Comparison of ENCODE assay signal across 16 cellular contexts in the genomic region with DNA sequence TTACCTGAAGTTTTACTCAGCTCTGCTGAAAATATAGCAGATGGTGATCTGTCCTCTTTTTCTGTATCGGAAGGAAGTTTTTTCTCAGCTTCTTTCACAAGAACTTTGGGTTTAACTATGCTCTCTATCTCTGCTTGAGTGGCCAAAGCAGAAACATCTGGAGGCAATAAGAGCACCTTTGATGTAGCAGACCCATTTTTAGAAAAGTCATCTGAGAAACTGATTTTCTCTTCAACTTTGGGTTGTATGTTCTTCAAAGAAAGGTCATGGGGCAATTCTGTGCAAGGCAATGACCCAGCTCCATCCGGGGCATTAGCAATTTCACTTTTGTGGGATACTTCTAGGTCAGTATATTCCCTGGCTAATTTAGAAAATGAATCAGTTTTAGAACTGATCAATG. TPM values are rescaled to one million over a fixed set of nuclear protein-coding genes. Genes with fewer than 3 reads are reported as not detected.
A peak's percentile ranks its signal among the peaks of the same experiment; 100 is the strongest.
DNase-seq lines count a peak whose midpoint lies in the region; ATAC-seq and TF ChIP-seq lines count a peak whose summit lies in the region.
"Had no signal": no experiment of that assay in that cellular context is flagged by ENCODE, and none has a peak within 500 bp of the region (broad histone marks: within the 10 kb centered on the region; RNA-seq: fewer than 3 reads in every experiment).

No MANE protein-coding gene starts in this region.

- POLR2A ChIA-PET in PC-9 (lab: Charles Lee; ENCODE audit: unreplicated experiment) = no interaction called here

- DNase-seq in AG10803 (ENCODE audit: low read depth) (peak; percentile 34), PC-9 (no peak), neural progenitor cell (ENCODE audit: low spot score) (no peak), Kasumi-1 (lab: John Stamatoyannopoulos, UW) (no peak), globus pallidus (ENCODE audit: low spot score) (no peak)
- no peak for DNase-seq in activated CD4-positive, alpha-beta T cell treated with anti-CD3 and anti-CD28 coated beads, Interleukin-2, amount 50 U/mL, for 4 hours
- DNase-seq: activated CD4-positive, CD25-positive, alpha-beta regulatory T cell; DMS153; HCEC 1CT; midbrain; NCI-H1092 treated with DMSO at 0.1 percent for 48 hours; NCI-H526 treated with DMSO at 0.1 percent for 48 hours had no signal

- H3K79me2 ChIP-seq in PC-9 (ENCODE audit: low read depth) = peaks cover 100% of the 10 kb centered on the region
- peaks cover 100% of the 10 kb centered on the region for H3K79me2 ChIP-seq in neural progenitor cell (ENCODE audit: low read depth)

- ATAC-seq in GM19351 (IDR thresholded peaks at IDR 0.05; ENCODE audit: unreplicated experiment) (peak; percentile 72), HG02852 (IDR thresholded peaks at IDR 0.05; ENCODE audit: unreplicated experiment) (peak; percentile 85)

- no peaks in the 10 kb centered on the region for H3K4me1 Mint-ChIP-seq in neural progenitor cell

- no peak overlapping the region for H3K4me3 Mint-ChIP-seq in neural progenitor cell

- TF ChIP-seq CTCF in AG10803 (conservative IDR thresholded peaks at IDR 0.05; ENCODE audit: low read length) (no peak), PC-9 (conservative IDR thresholded peaks at IDR 0.05) (no peak), neural progenitor cell (IDR thresholded peaks at IDR 0.05) (no peak)

- no peaks in the 10 kb centered on the region for H3K9me3 ChIP-seq in PC-9 (ENCODE audit: insufficient read depth, low read depth)
- H3K9me3 ChIP-seq in neural progenitor cell (ENCODE audit: low read depth) = no peaks in the 10 kb centered on the region
- H3K9me3 ChIP-seq: SJSA1 had no signal

- H2AFZ ChIP-seq in PC-9 = no peak overlapping the region
- H2AFZ ChIP-seq in neural progenitor cell (replicated peaks) = no peak overlapping the region

- peaks cover 100% of the 10 kb centered on the region for H4K20me1 ChIP-seq in PC-9 (ENCODE audit: insufficient read depth)
- peaks cover 36% of the 10 kb centered on the region for H4K20me1 ChIP-seq in neural progenitor cell (ENCODE audit: low read depth)

- peaks cover 99% of the 10 kb centered on the region for H3F3A ChIP-seq in PC-9 (ENCODE audit: insufficient read depth, low read depth)
- H3F3A ChIP-seq in neural progenitor cell (ENCODE audit: low read depth) = peaks cover 13% of the 10 kb centered on the region

- H3K4me2 ChIP-seq in PC-9 = no peak overlapping the region
- no peak overlapping the region for H3K4me2 ChIP-seq in neural progenitor cell

- H3K4me1 ChIP-seq in PC-9 (replicated peaks; ENCODE audit: insufficient read depth) = peaks cover 30% of the 10 kb centered on the region
- H3K4me1 ChIP-seq in neural progenitor cell = peaks cover 6% of the 10 kb centered on the region

- no peaks in the 10 kb centered on the region for H3K27me3 Mint-ChIP-seq in neural progenitor cell (ENCODE audit: insufficient read depth, low read depth)

- H3K27me3 ChIP-seq in PC-9 (ENCODE audit: insufficient read depth, low read depth) (no peaks in the 10 kb centered on the region), neural progenitor cell (no peaks in the 10 kb centered on the region)
- H3K27me3 ChIP-seq: SJSA1 had no signal

- no peak overlapping the region for H3K27ac Mint-ChIP-seq in neural progenitor cell

- BruUV-seq in PC-9 (replicated peaks; lab: Mats Ljungman, UMichigan) = TSS peak; percentile 3

- intact Hi-C loops in PC-9 (cut with micrococcal nuclease; ENCODE audit: unreplicated experiment) = no loop called here

- 0 out of 2 replicates have a peak, but pooled peaks cover 3% of the 10 kb centered on the region for H3K9me2 ChIP-seq in PC-9 (ENCODE audit: insufficient read depth)

- CTCF ChIA-PET in PC-9 (lab: Charles Lee) = no interaction called here

- H3K9ac ChIP-seq in neural progenitor cell = no peak overlapping the region

- peaks cover 62% of the 10 kb centered on the region for H3K36me3 ChIP-seq in PC-9 (ENCODE audit: low read depth)
- H3K36me3 ChIP-seq in neural progenitor cell = peaks cover 3% of the 10 kb centered on the region

- H3K36me3 Mint-ChIP-seq in neural progenitor cell = peaks cover 22% of the 10 kb centered on the region

- H3K27ac ChIP-seq in PC-9 (0 out of 2 replicates have a peak overlapping the region, but pooled peaks have one; percentile 1), neural progenitor cell (no peak overlapping the region)
- H3K27ac ChIP-seq: SJSA1 had no signal

- H3K4me3 ChIP-seq in AG10803 (ENCODE audit: low read length) = no peak overlapping the region
- no peak overlapping the region for H3K4me3 ChIP-seq in PC-9
- H3K4me3 ChIP-seq in neural progenitor cell = no peak overlapping the region
- H3K4me3 ChIP-seq: SJSA1 had no signal

- H3K9me3 Mint-ChIP-seq in neural progenitor cell = peaks cover 9% of the 10 kb centered on the region
- H3K9me3 Mint-ChIP-seq: activated T-helper 2 cell treated with anti-CD3 and anti-CD28 coated beads, Interferon-gamma antibody, Interleukin-2, Interleukin-4, amounts not matched to agents 10 μg/mL and 5 μg/mL and 100 μg/mL, durations not matched to agents 14 hours and 24 hours and 36 hours had no signal

RNA-seq across cellular contexts. Expression of a gene that starts 25.2 kb away (rescaled TPM):
- total RNA-seq in PC-9 (2021) = 342 and 343 TPM in 2 replicates
- total RNA-seq in neural progenitor cell (ENCODE audit: low replicate concordance) = 112 and 157 TPM in 2 replicates
